Comparison of ENCODE assay signal across 14 cellular contexts in genomic region chr15:56963719-56964118, GRCh38. TPM values are rescaled to one million over a fixed set of nuclear protein-coding genes. Genes with fewer than 3 reads are reported as not detected.
DNase-seq lines count a peak whose midpoint lies in the region; ATAC-seq and TF ChIP-seq lines count a peak whose summit lies in the region.
"Had no signal": no experiment of that assay in that cellular context is flagged by ENCODE, and none has a peak within 500 bp of the region (broad histone marks: within the 10 kb centered on the region; RNA-seq: fewer than 3 reads in every experiment).

No MANE protein-coding gene starts in this region.

- peak overlapping the region; percentile 26 to 70 (median 42) for H3K27ac Mint-ChIP-seq in CD4-positive, CD25-positive, alpha-beta regulatory T cell
- H3K27ac Mint-ChIP-seq in GM23338 (peak overlapping the region; percentile 34; the same call in 1 of the 2 replicates), mesothelial cell of epicardium (peak overlapping the region; percentile 76)
- no peak overlapping the region for H3K27ac Mint-ChIP-seq in effector memory CD8-positive, alpha-beta T cell
- H3K27ac Mint-ChIP-seq: activated B cell treated with CpG ODN at 0.5 μM for 24 hours had no signal

- no peak for ATAC-seq in CD4-positive, CD25-positive, alpha-beta regulatory T cell (ENCODE audit: low read depth in 2 of 2)
- ATAC-seq in GM23338: no peak
- no peak for ATAC-seq in HG02885 (IDR thresholded peaks at IDR 0.05; ENCODE audit: poor library complexity, unreplicated experiment)
- ATAC-seq in effector memory CD8-positive, alpha-beta T cell (replicated peaks): no peak

- 0 out of 2 replicates have a peak overlapping the region, but pooled peaks have one; percentile 24 for H3K4me2 ChIP-seq in GM23338

- peaks cover 16% of the 10 kb centered on the region for H3K4me1 ChIP-seq in CD4-positive, CD25-positive, alpha-beta regulatory T cell (ENCODE audit: control insufficient read depth, insufficient read depth, low read length, poor library complexity, severe bottlenecking)
- H3K4me1 ChIP-seq in GM23338 (ENCODE audit: insufficient read depth): peaks cover 37% of the 10 kb centered on the region

- no peak overlapping the region for H2AFZ ChIP-seq in GM23338

- no peaks in the 10 kb centered on the region for H3K27me3 Mint-ChIP-seq in CD4-positive, CD25-positive, alpha-beta regulatory T cell
- H3K27me3 Mint-ChIP-seq in GM23338 (ENCODE audit: insufficient read depth, low read depth, poor library complexity): peaks cover 2% of the 10 kb centered on the region
- H3K27me3 Mint-ChIP-seq in mesothelial cell of epicardium (ENCODE audit: low read depth): no peaks in the 10 kb centered on the region
- no peaks in the 10 kb centered on the region for H3K27me3 Mint-ChIP-seq in effector memory CD8-positive, alpha-beta T cell
- H3K27me3 Mint-ChIP-seq: activated B cell treated with CpG ODN at 0.5 μM for 24 hours had no signal

- H3K4me3 ChIP-seq in CD4-positive, CD25-positive, alpha-beta regulatory T cell (ENCODE audit: low read depth, low read length): no peak overlapping the region
- H3K4me3 ChIP-seq in GM23338: no peak overlapping the region
- H3K4me3 ChIP-seq: gastrocnemius medialis had no signal

- H3K27me3 ChIP-seq in CD4-positive, CD25-positive, alpha-beta regulatory T cell (ENCODE audit: control insufficient read depth, insufficient read depth, low read length): no peaks in the 10 kb centered on the region
- no peaks in the 10 kb centered on the region for H3K27me3 ChIP-seq in GM23338 (ENCODE audit: insufficient read depth)
- H3K27me3 ChIP-seq: gastrocnemius medialis had no signal

- peak in 1 of 3 donors; percentile 9 for DNase-seq in CD4-positive, CD25-positive, alpha-beta regulatory T cell
- DNase-seq in GM23338 (ENCODE audit: low spot score) (peak; percentile 29), astrocyte of the hippocampus (ENCODE audit: low read depth, low spot score) (peak; percentile 36), mesothelial cell of epicardium (ENCODE audit: low spot score in 2 of 2, unreplicated experiment in 2 of 2) (no peak), caudate nucleus (lab: John Stamatoyannopoulos, UW) (no peak)
- no peak for DNase-seq in effector memory CD8-positive, alpha-beta T cell
- DNase-seq: activated B cell treated with CpG ODN at 0.5 μM for 24 hours; activated CD8-positive, alpha-beta memory T cell treated with anti-CD3 and anti-CD28 coated beads, Interleukin-2, amount 50 U/mL, for 4 hours; effector CD8-positive, alpha-beta T cell; gastrocnemius medialis; MM.1S; retina had no signal

- no peaks in the 10 kb centered on the region for H3K9me3 ChIP-seq in CD4-positive, CD25-positive, alpha-beta regulatory T cell (ENCODE audit: control insufficient read depth in 2 of 2, low read length in 2 of 2)
- H3K9me3 ChIP-seq: gastrocnemius medialis had no signal

- H3K36me3 Mint-ChIP-seq in CD4-positive, CD25-positive, alpha-beta regulatory T cell: no peaks in the 10 kb centered on the region
- no peaks in the 10 kb centered on the region for H3K36me3 Mint-ChIP-seq in GM23338 (ENCODE audit: low read depth)
- H3K36me3 Mint-ChIP-seq in mesothelial cell of epicardium: no peaks in the 10 kb centered on the region
- H3K36me3 Mint-ChIP-seq in effector memory CD8-positive, alpha-beta T cell (ENCODE audit: insufficient read depth): peaks cover 4% of the 10 kb centered on the region

- peaks cover 17% of the 10 kb centered on the region for H4K20me1 ChIP-seq in GM23338 (replicated peaks; ENCODE audit: insufficient read depth)

- H3K9me3 Mint-ChIP-seq in CD4-positive, CD25-positive, alpha-beta regulatory T cell: no peaks in the 10 kb centered on the region
- H3K9me3 Mint-ChIP-seq in GM23338: no peaks in the 10 kb centered on the region
- H3K9me3 Mint-ChIP-seq in mesothelial cell of epicardium: no peaks in the 10 kb centered on the region
- no peaks in the 10 kb centered on the region for H3K9me3 Mint-ChIP-seq in effector memory CD8-positive, alpha-beta T cell
- H3K9me3 Mint-ChIP-seq: activated B cell treated with CpG ODN at 0.5 μM for 24 hours had no signal

- H3K9me2 ChIP-seq in GM23338 (ENCODE audit: insufficient read depth): no peaks in the 10 kb centered on the region

- peaks cover 100% of the 10 kb centered on the region for H3K79me2 ChIP-seq in GM23338 (replicated peaks; ENCODE audit: insufficient read depth)

- H3K27ac ChIP-seq in CD4-positive, CD25-positive, alpha-beta regulatory T cell (ENCODE audit: insufficient read depth, low read length, poor library complexity, severe bottlenecking): no peak overlapping the region
- peak overlapping the region; percentile 26; the same call in 1 of the 2 replicates for H3K27ac ChIP-seq in GM23338 (ENCODE audit: low read depth)
- H3K27ac ChIP-seq in caudate nucleus (ENCODE audit: low read depth, low read length): no peak overlapping the region
- H3K27ac ChIP-seq: gastrocnemius medialis, HL-60 had no signal

- H3K4me3 Mint-ChIP-seq in CD4-positive, CD25-positive, alpha-beta regulatory T cell: peak overlapping the region in 3 of 4 donors; percentile 4 to 65 (median 40)
- H3K4me3 Mint-ChIP-seq in GM23338 (no peak overlapping the region), mesothelial cell of epicardium (no peak overlapping the region)
- H3K4me3 Mint-ChIP-seq in effector memory CD8-positive, alpha-beta T cell: no peak overlapping the region
- H3K4me3 Mint-ChIP-seq: activated B cell treated with CpG ODN at 0.5 μM for 24 hours had no signal

- H3F3A ChIP-seq in GM23338 (replicated peaks; ENCODE audit: low read depth): no peaks in the 10 kb centered on the region

- no peaks in the 10 kb centered on the region for H3K36me3 ChIP-seq in CD4-positive, CD25-positive, alpha-beta regulatory T cell (ENCODE audit: control insufficient read depth, insufficient read depth, low read length)
- no peaks in the 10 kb centered on the region for H3K36me3 ChIP-seq in GM23338 (ENCODE audit: insufficient read depth)
- H3K36me3 ChIP-seq: gastrocnemius medialis had no signal

- H3K4me1 Mint-ChIP-seq in CD4-positive, CD25-positive, alpha-beta regulatory T cell: peaks cover 33 to 68% (median 46%) of the 10 kb centered on the region in 4 donors
- peaks cover 40% of the 10 kb centered on the region; the same call in 2 of the 3 replicates for H3K4me1 Mint-ChIP-seq in GM23338
- H3K4me1 Mint-ChIP-seq in mesothelial cell of epicardium: peaks cover 31% of the 10 kb centered on the region
- H3K4me1 Mint-ChIP-seq in effector memory CD8-positive, alpha-beta T cell (ENCODE audit: low read depth in 2 of 2): peaks cover 22 to 45% of the 10 kb centered on the region in 2 donors

- TF ChIP-seq CTCF in GM23338 (conservative IDR thresholded peaks at IDR 0.05; ENCODE audit: low read depth in 2 of 2) (no peak), mesothelial cell of epicardium (IDR thresholded peaks at IDR 0.05; ENCODE audit: unreplicated experiment) (no peak)

TF ChIP-seq in GM23338, 12 proteins besides CTCF, POLR2A, EP300 and RAD21:
- TF ChIP-seq CREB1 (CRISPR knock-in tag; IDR thresholded peaks at IDR 0.05; ENCODE audit: low read depth): no peak
- no peak for TF ChIP-seq ETS1 (IDR thresholded peaks at IDR 0.05)
- no peak for TF ChIP-seq ZNF114 (CRISPR knock-in tag; IDR thresholded peaks at IDR 0.05)
- TF ChIP-seq STAT1 (IDR thresholded peaks at IDR 0.05; ENCODE audit: unreplicated experiment): no peak
- no peak for TF ChIP-seq REST (IDR thresholded peaks at IDR 0.05; ENCODE audit: unreplicated experiment)
- no peak for TF ChIP-seq POLR2AphosphoS5 (IDR thresholded peaks at IDR 0.05; ENCODE audit: low read depth)
- no peak for TF ChIP-seq EZH2phosphoT487 (IDR thresholded peaks at IDR 0.05; ENCODE audit: unreplicated experiment)

RNA-seq across cellular contexts. Expression of gene TCF12, which starts 45.3 kb away (rescaled TPM):
- total RNA-seq in CD4-positive, CD25-positive, alpha-beta regulatory T cell: 83.7 TPM
- polyA plus RNA-seq in CD4-positive, CD25-positive, alpha-beta regulatory T cell: 10 to 100 TPM; 45.7 to 71.6 (median 63.7) TPM
- 69.2 and 104 TPM in 2 replicates for total RNA-seq in GM23338 (2014; rRNA removed; shearing (Covaris generic))
- polyA plus RNA-seq in GM23338 (2016; fragmentation: Nextera tagmentation; extraction: Ambion mirVana): 26.9 and 27.6 TPM in 2 replicates
- total RNA-seq in mesothelial cell of epicardium: 188 to 194 TPM (median 192 TPM) in 3 replicates

Comparison
In these comparisons a context has a peak if more than half of its experiments do, and no peak if none do; other contexts are left out.
1. DNase-seq: peak in GM23338 (single experiment) and astrocyte of the hippocampus (single experiment); none in mesothelial cell of epicardium (0 of 2), caudate nucleus (0 of 61) and effector memory CD8-positive, alpha-beta T cell (0 of 3).
2. H3K27ac Mint-ChIP-seq: peak in CD4-positive, CD25-positive, alpha-beta regulatory T cell (3 of 3), GM23338 (single experiment) and mesothelial cell of epicardium (single experiment); none in effector memory CD8-positive, alpha-beta T cell (0 of 2).
3. H3K4me3 Mint-ChIP-seq: peak in CD4-positive, CD25-positive, alpha-beta regulatory T cell (3 of 4); none in GM23338 (single experiment), mesothelial cell of epicardium (single experiment) and effector memory CD8-positive, alpha-beta T cell (0 of 2).